22 cellular contexts compared by ENCODE assay signal in genomic region chr5:78507531-78507930, GRCh38.
DNase-seq lines count a peak whose midpoint lies in the region; ATAC-seq and TF ChIP-seq lines count a peak whose summit lies in the region.
"Had no signal": no experiment of that assay in that cellular context is flagged by ENCODE, and none has a peak within 500 bp of the region (broad histone marks: within the 10 kb centered on the region; RNA-seq: fewer than 3 reads in every experiment).

No MANE protein-coding gene starts in this region.

- H3K27me3 ChIP-seq in GM23248 (replicated peaks; ENCODE audit: insufficient read depth) (no peaks in the 10 kb centered on the region), PC-3 (ENCODE audit: low read length) (no peaks in the 10 kb centered on the region)
- H3K27me3 ChIP-seq: testis had no signal

- peak overlapping the region; percentile 37 for H3K4me2 ChIP-seq in GM23248 (ENCODE audit: unreplicated experiment)
- H3K4me2 ChIP-seq in PC-3 (ENCODE audit: low read length): peak overlapping the region; percentile 88

- TF ChIP-seq CTCF in PC-3 (conservative IDR thresholded peaks at IDR 0.05; ENCODE audit: low read depth, low read length): no peak
- no peak for TF ChIP-seq CTCF in glutamatergic neuron (IDR thresholded peaks at IDR 0.05; ENCODE audit: partially characterized antibody, unreplicated experiment)
- no peak for TF ChIP-seq CTCF in nephron progenitor cell (IDR thresholded peaks at IDR 0.05)

- H4K20me1 ChIP-seq in GM23248 (ENCODE audit: insufficient read depth): no peaks in the 10 kb centered on the region
- 0 out of 2 replicates have a peak, but pooled peaks cover 6% of the 10 kb centered on the region for H4K20me1 ChIP-seq in PC-3 (ENCODE audit: low read length)

- 0 out of 2 replicates have a peak, but pooled peaks cover 8% of the 10 kb centered on the region for H3K79me2 ChIP-seq in GM23248 (ENCODE audit: insufficient read depth)
- peaks cover 58% of the 10 kb centered on the region for H3K79me2 ChIP-seq in PC-3 (ENCODE audit: low read length)

- H3K9me3 Mint-ChIP-seq in glutamatergic neuron (ENCODE audit: unreplicated experiment) (peaks cover 13% of the 10 kb centered on the region), nephron progenitor cell (no peaks in the 10 kb centered on the region)
- H3K9me3 Mint-ChIP-seq: CD4-positive, alpha-beta memory T cell had no signal

- H3K4me1 Mint-ChIP-seq in glutamatergic neuron (ENCODE audit: low read depth, unreplicated experiment): peaks cover 69% of the 10 kb centered on the region
- peaks cover 94% of the 10 kb centered on the region for H3K4me1 Mint-ChIP-seq in nephron progenitor cell

- H3K36me3 ChIP-seq in GM23248 (ENCODE audit: low read depth) (no peaks in the 10 kb centered on the region), PC-3 (ENCODE audit: low read depth, low read length) (no peaks in the 10 kb centered on the region)

- H3K27ac Mint-ChIP-seq in glutamatergic neuron (ENCODE audit: unreplicated experiment) (peak overlapping the region; percentile 80), nephron progenitor cell (peak overlapping the region; percentile 95)
- H3K27ac Mint-ChIP-seq: CD4-positive, alpha-beta memory T cell; T-helper 17 cell had no signal

- peaks cover 3% of the 10 kb centered on the region for H3K27me3 Mint-ChIP-seq in glutamatergic neuron (ENCODE audit: unreplicated experiment)
- H3K27me3 Mint-ChIP-seq in nephron progenitor cell (ENCODE audit: low read depth, poor library complexity): no peaks in the 10 kb centered on the region

- in situ Hi-C loops in GM23248 (cut with MboI): no loop called here

- POLR2A ChIA-PET in PC-3 (lab: Charles Lee; ENCODE audit: unreplicated experiment): no interaction called here

- H3K27ac ChIP-seq in GM23248 (no peak overlapping the region), PC-3 (ENCODE audit: low read length) (peak overlapping the region; percentile 96)
- H3K27ac ChIP-seq: testis, VCaP had no signal

- H3K9ac ChIP-seq in GM23248 (no peak overlapping the region), PC-3 (ENCODE audit: low read length) (peak overlapping the region; percentile 65)

- CTCF ChIA-PET in PC-3 (lab: Charles Lee): no interaction called here

- H3K9me3 ChIP-seq in GM23248 (ENCODE audit: low read depth) (no peaks in the 10 kb centered on the region), PC-3 (ENCODE audit: low read length) (no peaks in the 10 kb centered on the region)
- H3K9me3 ChIP-seq: testis had no signal

- H2AFZ ChIP-seq in GM23248: no peak overlapping the region
- no peak overlapping the region for H2AFZ ChIP-seq in PC-3 (ENCODE audit: low read length)

- intact Hi-C loops in PC-3 (cut with micrococcal nuclease): loop anchor here (5.0 kb wide), 1 partner anchor 85 kb away; no protein-coding TSS in a partner anchor

- BruUV-seq in PC-3 (replicated peaks; lab: Mats Ljungman, UMichigan): no TSS peak

- no peak overlapping the region for H3K4me3 ChIP-seq in GM23248
- peak overlapping the region; percentile 65 for H3K4me3 ChIP-seq in PC-3 (ENCODE audit: low read length)
- H3K4me3 ChIP-seq: testis had no signal

- H3K36me3 Mint-ChIP-seq in glutamatergic neuron (ENCODE audit: unreplicated experiment) (no peaks in the 10 kb centered on the region), nephron progenitor cell (ENCODE audit: low read depth) (no peaks in the 10 kb centered on the region)
- H3K36me3 Mint-ChIP-seq: CD4-positive, alpha-beta memory T cell had no signal

- H3K4me3 Mint-ChIP-seq in glutamatergic neuron (ENCODE audit: unreplicated experiment): peak overlapping the region; percentile 64
- H3K4me3 Mint-ChIP-seq in nephron progenitor cell: peak overlapping the region; percentile 24
- H3K4me3 Mint-ChIP-seq: CD4-positive, alpha-beta memory T cell; T-helper 17 cell had no signal

- H3K9me2 ChIP-seq in GM23248 (ENCODE audit: insufficient read depth): no peaks in the 10 kb centered on the region
- H3K9me2 ChIP-seq in PC-3 (replicated peaks; ENCODE audit: low read length): no peaks in the 10 kb centered on the region

- DNase-seq in GM23248: no peak
- peak; percentile 67 for DNase-seq in PC-3
- DNase-seq in glutamatergic neuron: no peak
- no peak for DNase-seq in nephron progenitor cell
- no peak for DNase-seq in activated naive CD4-positive, alpha-beta T cell treated with anti-CD3 and anti-CD28 coated beads, Interleukin-2, amount 50 U/mL, for 16 hours
- DNase-seq in NCI-H1930 (lab: John Stamatoyannopoulos, UW): no peak
- DNase-seq: activated CD4-positive, alpha-beta T cell treated with anti-CD3 and anti-CD28 coated beads, Interleukin-2, amount 50 U/mL, for 48 hours; activated naive CD4-positive, alpha-beta T cell; amygdala; CD4-positive, alpha-beta memory T cell; cerebellar nuclear complex; midbrain; NCI-H1105 treated with DMSO at 0.1 percent for 48 hours; NCI-H526 treated with DMSO at 0.1 percent for 48 hours; retina; SIG-M5; stimulated activated CD4-positive, alpha-beta T cell treated with anti-CD3 and anti-CD28 coated beads, Interleukin-15, amount 100 ng/mL, for 24 hours; T-helper 17 cell; testis had no signal

- ATAC-seq in PC-3 (peak; percentile 52), GM21367 (IDR thresholded peaks at IDR 0.05; ENCODE audit: unreplicated experiment) (no peak), HG02642 (IDR thresholded peaks at IDR 0.05; ENCODE audit: poor library complexity, unreplicated experiment) (no peak)
- ATAC-seq: T-helper 17 cell had no signal

- peaks cover 42% of the 10 kb centered on the region for H3F3A ChIP-seq in GM23248 (ENCODE audit: insufficient read depth)
- H3F3A ChIP-seq in PC-3 (ENCODE audit: low read length, unreplicated experiment): no peaks in the 10 kb centered on the region

- peaks cover 65% of the 10 kb centered on the region for H3K4me1 ChIP-seq in GM23248 (ENCODE audit: insufficient read depth)
- peaks cover 69% of the 10 kb centered on the region for H3K4me1 ChIP-seq in PC-3 (ENCODE audit: insufficient read depth, low read length)

- WGBS in GM23248 (ENCODE audit: low coverage in 1 of 2, low lambda C conversion rate in 2 of 2, missing lambda C conversion rate in 2 of 2), 2 experiments: 96 to 97% methylated on average over 2 of the region's 2 CpGs
